ENCODE assay signal across 18 cellular contexts in genomic region chr19:4134351-4134750, GRCh38. TPM values are rescaled to one million over a fixed set of nuclear protein-coding genes. Genes with fewer than 3 reads are reported as not detected.
DNase-seq lines count a peak whose midpoint lies in the region; ATAC-seq, FAIRE-seq and TF ChIP-seq lines count a peak whose summit lies in the region.
"Had no signal": no experiment of that assay in that cellular context is flagged by ENCODE, and none has a peak within 500 bp of the region (broad histone marks: within the 10 kb centered on the region; RNA-seq: fewer than 3 reads in every experiment).

No MANE protein-coding gene starts in this region.

- no peaks in the 10 kb centered on the region for H3K9me2 ChIP-seq in GM23248 (ENCODE audit: insufficient read depth)

- H3K79me2 ChIP-seq in GM23248 (ENCODE audit: insufficient read depth) (no peaks in the 10 kb centered on the region), H1 (ENCODE audit: control insufficient read depth in 1 of 2, insufficient read depth in 2 of 2, low read length in 2 of 2) (no peaks in the 10 kb centered on the region)

- no peaks in the 10 kb centered on the region for H3K36me3 ChIP-seq in GM23248 (ENCODE audit: low read depth)
- H3K36me3 ChIP-seq in H1 (ENCODE audit: control insufficient read depth in 2 of 4, insufficient read depth in 4 of 4, low read length in 3 of 4) = no peaks in the 10 kb centered on the region
- H3K36me3 ChIP-seq in neuronal stem cell (replicated peaks in 1 of 2; ENCODE audit: control insufficient read depth in 2 of 2, insufficient read depth in 2 of 2, low read length in 2 of 2) = no peaks in the 10 kb centered on the region
- no peaks in the 10 kb centered on the region for H3K36me3 ChIP-seq in gastrocnemius medialis
- H3K36me3 ChIP-seq: BE2C had no signal

- POLR2A ChIA-PET in H1 (lab: Charles Lee; ENCODE audit: partially characterized antibody) = no interaction called here

- H2BK12ac ChIP-seq in H1 (ENCODE audit: low read depth, low read length) (no peak overlapping the region), neuronal stem cell (ENCODE audit: low read length) (no peak overlapping the region)

- intact Hi-C loops in gastrocnemius medialis (cut with DNase I; ENCODE audit: low total_unique reads) = no loop called here

- H3K18ac ChIP-seq in H1 (ENCODE audit: extremely low read depth, low read length) = no peak overlapping the region
- H3K18ac ChIP-seq in neuronal stem cell (ENCODE audit: low read length) = no peak overlapping the region

- H3K79me1 ChIP-seq in H1 (ENCODE audit: low read depth, low read length) (no peaks in the 10 kb centered on the region), neuronal stem cell (ENCODE audit: low read depth, low read length) (no peaks in the 10 kb centered on the region)

- no peaks in the 10 kb centered on the region for H3K23me2 ChIP-seq in H1 (ENCODE audit: low read depth, low read length)

- H4K91ac ChIP-seq in H1 (replicated peaks; ENCODE audit: insufficient read length, low read length) (no peak overlapping the region), neuronal stem cell (ENCODE audit: low read depth, low read length, poor library complexity) (no peak overlapping the region)

- H2AFZ ChIP-seq in GM23248 = no peak overlapping the region
- no peak overlapping the region for H2AFZ ChIP-seq in H1 (ENCODE audit: low read length)
- peak overlapping the region; percentile 19 for H2AFZ ChIP-seq in neuronal stem cell (ENCODE audit: low read length)

- no peak overlapping the region for H4K8ac ChIP-seq in H1 (ENCODE audit: extremely low read depth, insufficient read depth, low read length)
- H4K8ac ChIP-seq in neuronal stem cell (ENCODE audit: low read depth, low read length) = no peak overlapping the region

- no peaks in the 10 kb centered on the region for H4K20me1 ChIP-seq in GM23248 (ENCODE audit: insufficient read depth)
- H4K20me1 ChIP-seq in H1 (replicated peaks in 1 of 2; ENCODE audit: control insufficient read depth in 1 of 2, insufficient read depth in 2 of 2, low read length in 2 of 2) = no peaks in the 10 kb centered on the region

- 0 out of 2 replicates have a peak overlapping the region, but pooled peaks have one; percentile 81 for H2BK15ac ChIP-seq in H1 (ENCODE audit: low read length)
- no peak overlapping the region for H2BK15ac ChIP-seq in neuronal stem cell (ENCODE audit: low read length)

- no peak overlapping the region for H3K56ac ChIP-seq in H1 (replicated peaks; ENCODE audit: insufficient read length, low read depth, low read length)

- TF ChIP-seq CTCF in H1 (IDR thresholded peaks at IDR 0.05; ENCODE audit: control extremely low read depth in 1 of 3, insufficient read depth in 1 of 3, low read depth in 1 of 3, low read length in 3 of 3) = no peak
- TF ChIP-seq CTCF in gastrocnemius medialis (IDR thresholded peaks at IDR 0.05 in 4 of 5, conservative IDR thresholded peaks at IDR 0.05 in 1 of 5) = no peak

- FAIRE-seq in H1 (lab: Jason Lieb, UNC) = no peak
- FAIRE-seq: RCC 7860 had no signal

- TF ChIP-seq POLR2A in H1 (IDR thresholded peaks at IDR 0.05; ENCODE audit: control extremely low read depth in 1 of 2, low read depth in 2 of 2, low read length in 2 of 2) (no peak), gastrocnemius medialis (IDR thresholded peaks at IDR 0.05) (no peak)

- H2AK5ac ChIP-seq in H1 (ENCODE audit: low read depth, low read length) (no peak overlapping the region), neuronal stem cell (ENCODE audit: low read depth, low read length) (no peak overlapping the region)

- H3K27me3 ChIP-seq in GM23248 (replicated peaks; ENCODE audit: insufficient read depth) (no peaks in the 10 kb centered on the region), H1 (replicated peaks in 1 of 4; ENCODE audit: control insufficient read depth in 3 of 4, extremely low read depth in 1 of 4, insufficient read depth in 3 of 4, low read length in 3 of 4) (no peaks in the 10 kb centered on the region), neuronal stem cell (ENCODE audit: control insufficient read depth in 3 of 3, insufficient read depth in 3 of 3, low read depth in 1 of 3, low read length in 3 of 3) (no peaks in the 10 kb centered on the region), gastrocnemius medialis (no peaks in the 10 kb centered on the region)
- H3K27me3 ChIP-seq: BE2C had no signal

- H2BK120ac ChIP-seq in H1 (replicated peaks; ENCODE audit: low read depth, low read length) = no peak overlapping the region
- H2BK120ac ChIP-seq in neuronal stem cell (ENCODE audit: low read depth, low read length) = no peak overlapping the region

- no peak overlapping the region for H3K4me3 ChIP-seq in GM23248
- H3K4me3 ChIP-seq in H1 (ENCODE audit: extremely low read depth in 1 of 4, insufficient read depth in 2 of 4, low read depth in 3 of 4, low read length in 4 of 4) = no peak overlapping the region
- no peak overlapping the region for H3K4me3 ChIP-seq in neuronal stem cell (ENCODE audit: low read length in 2 of 2)
- no peak overlapping the region for H3K4me3 ChIP-seq in gastrocnemius medialis

- H3F3A ChIP-seq in GM23248 (ENCODE audit: insufficient read depth) = peaks cover 9% of the 10 kb centered on the region

- no peak overlapping the region for H3K4ac ChIP-seq in H1 (replicated peaks; ENCODE audit: insufficient read length, low read depth, low read length)
- no peak overlapping the region for H3K4ac ChIP-seq in neuronal stem cell (ENCODE audit: low read length)

- H3K14ac ChIP-seq in H1 (ENCODE audit: insufficient read length) (no peak overlapping the region), neuronal stem cell (ENCODE audit: low read length) (no peak overlapping the region)

- no peak overlapping the region for H2BK20ac ChIP-seq in H1 (ENCODE audit: low read length)

- DNase-seq in GM23248 (peak; percentile 39), NCI-H226 (peak; percentile 13), H1 (ENCODE audit: low read depth in 1 of 2, low spot score in 2 of 2) (no peak), neuronal stem cell (ENCODE audit: low spot score) (no peak), SKM-1 treated with dmso at 0.1 percent for 144 hours (lab: John Stamatoyannopoulos, UW; ENCODE audit: unreplicated experiment) (no peak), GM19238 (ENCODE audit: insufficient read length, low spot score) (no peak), gastrocnemius medialis (no peak)
- DNase-seq: BE2C; CD8-positive, alpha-beta memory T cell; DMS153; KG1; MM.1S; NCI-H1105; NCI-H187; NCI-H446 treated with DMSO at 0.1 percent for 48 hours; NCI-H82 had no signal

- H3K9me3 ChIP-seq in GM23248 (ENCODE audit: low read depth) = no peaks in the 10 kb centered on the region
- H3K9me3 ChIP-seq in H1 (ENCODE audit: insufficient read depth in 2 of 2, low read depth in 1 of 2, low read length in 1 of 2) = no peaks in the 10 kb centered on the region
- no peaks in the 10 kb centered on the region for H3K9me3 ChIP-seq in neuronal stem cell (replicated peaks in 1 of 2; ENCODE audit: control insufficient read depth in 2 of 2, insufficient read depth in 1 of 2, low read depth in 1 of 2, low read length in 2 of 2)
- no peaks in the 10 kb centered on the region for H3K9me3 ChIP-seq in gastrocnemius medialis
- H3K9me3 ChIP-seq: BE2C had no signal

- no peak for TF ChIP-seq RAD21 in H1 (IDR thresholded peaks at IDR 0.05 in 1 of 2, conservative IDR thresholded peaks at IDR 0.05 in 1 of 2; ENCODE audit: low read depth in 2 of 2, low read length in 2 of 2)

- H3K27ac ChIP-seq in GM23248 (no peak overlapping the region), H1 (ENCODE audit: low read depth, low read length) (no peak overlapping the region), neuronal stem cell (replicated peaks; ENCODE audit: low read length) (no peak overlapping the region), gastrocnemius medialis (no peak overlapping the region)
- H3K27ac ChIP-seq: HL-60 had no signal

- H2BK5ac ChIP-seq in H1 (ENCODE audit: low read depth, low read length) = no peak overlapping the region
- H2BK5ac ChIP-seq in neuronal stem cell (ENCODE audit: low read length) = no peak overlapping the region

- CTCF ChIA-PET in H1 (lab: Charles Lee; ENCODE audit: partially characterized antibody) = interaction anchor here (0.9 to 1.5 kb wide), 5 partner anchors 9 to 66 kb away, joined by 3 to 4 read pairs (median 4); no protein-coding TSS in a partner anchor

- TF ChIP-seq EP300 in H1 (IDR thresholded peaks at IDR 0.05; ENCODE audit: borderline replicate concordance in 1 of 2, low read depth in 2 of 2, low read length in 2 of 2) = no peak

- H3K9ac ChIP-seq in GM23248 (no peak overlapping the region), H1 (replicated peaks in 1 of 4; ENCODE audit: extremely low read depth in 1 of 4, low read depth in 3 of 4, low read length in 3 of 4) (no peak overlapping the region), neuronal stem cell (ENCODE audit: low read depth, low read length, poor library complexity) (no peak overlapping the region)

- in situ Hi-C loops in GM23248 (cut with MboI) = no loop called here
- in situ Hi-C loops in gastrocnemius medialis (cut with MboI; ENCODE audit: low sequenced_read_pairs in 4 of 4) = loop anchor here in 2 of 4 donors (10.0 to 25.0 kb wide), 2 partner anchors 122 to 140 kb away; partner anchors contain the start of gene PIAS4 (in 1 of the 2)

- no peak for ATAC-seq in gastrocnemius medialis

- peaks cover 14% of the 10 kb centered on the region; the same call in 1 of the 2 replicates for H3K4me1 ChIP-seq in GM23248 (ENCODE audit: insufficient read depth)
- no peaks in the 10 kb centered on the region for H3K4me1 ChIP-seq in H1 (replicated peaks in 1 of 4; ENCODE audit: control insufficient read depth in 3 of 4, insufficient read depth in 4 of 4, low read length in 3 of 4)
- peaks cover 0 to 3% of the 10 kb centered on the region in 2 donors for H3K4me1 ChIP-seq in neuronal stem cell (ENCODE audit: control insufficient read depth in 2 of 2, insufficient read depth in 1 of 2, low read depth in 1 of 2, low read length in 2 of 2)
- peaks cover 0 to 8% of the 10 kb centered on the region in 2 donors for H3K4me1 ChIP-seq in gastrocnemius medialis

- H3K23ac ChIP-seq in H1 (ENCODE audit: insufficient read length) = no peak overlapping the region
- no peak overlapping the region for H3K23ac ChIP-seq in neuronal stem cell (ENCODE audit: low read depth, low read length, poor library complexity)

- WGBS in GM23248 (ENCODE audit: low coverage in 1 of 2, low lambda C conversion rate in 2 of 2, missing lambda C conversion rate in 2 of 2), 2 experiments = 6% methylated on average over 6 of the region's 6 CpGs
- 76% methylated on average over 6 of the region's 6 CpGs; no CpG with 5 or more reads in 1 of the 2 experiments for WGBS in H1 (ENCODE audit: extremely low coverage in 1 of 2, insufficient coverage in 1 of 2, insufficient read length in 1 of 2, insufficient replicate concordance in 2 of 2, low coverage in 1 of 2, low lambda C conversion rate in 2 of 2, missing lambda C conversion rate in 1 of 2), 2 experiments
- no CpG with 5 or more reads among the region's 6 CpGs for WGBS in neuronal stem cell (ENCODE audit: extremely low coverage in 2 of 2, insufficient read length in 2 of 2, insufficient replicate concordance in 1 of 2), 2 donors

- no peak overlapping the region for H3K4me2 ChIP-seq in GM23248 (ENCODE audit: unreplicated experiment)
- no peak overlapping the region for H3K4me2 ChIP-seq in H1 (ENCODE audit: insufficient read depth in 1 of 2, low read depth in 2 of 2, low read length in 2 of 2)
- H3K4me2 ChIP-seq in neuronal stem cell (ENCODE audit: insufficient read depth, low read length, poor library complexity, severe bottlenecking) = no peak overlapping the region

- H4K5ac ChIP-seq in H1 (ENCODE audit: insufficient read length, low read depth, low read length) = no peak overlapping the region

RNA-seq across cellular contexts. Expression of gene MAP2K2, which starts 10.4 kb away (rescaled TPM):
- 162 and 212 TPM in 2 replicates for total RNA-seq in GM23248 (2014; rRNA removed; shearing (Covaris generic))
- polyA plus RNA-seq in GM23248 (2016; fragmentation: Nextera tagmentation; extraction: Ambion mirVana) = 32.3 and 47.0 TPM in 2 replicates
- 161 and 162 TPM in 2 replicates for total RNA-seq in H1 (2021; fragmentation: NEBNext Ultra II Directional; extraction: Animal tissue kit (Norgen Biotek cat#: 25700))
- polyA plus RNA-seq in H1 (2011; rRNA removed) = 111 and 194 TPM in 2 replicates
- polyA plus RNA-seq in H1 (2011; cell fraction: cytosol; rRNA removed) = 126 TPM
- 193 TPM for polyA plus RNA-seq in H1 (2011; cell fraction: nucleus; rRNA removed)
- 112 to 185 TPM (median 178 TPM) in 4 replicates for polyA plus RNA-seq in H1 (2012, experiment 1 of 2)
- polyA plus RNA-seq in H1 (2012, experiment 2 of 2) = 196 TPM
- 112 TPM for polyA plus RNA-seq in H1 (2013, experiment 1 of 2)
- polyA plus RNA-seq in H1 (2013, experiment 2 of 2) = 109 TPM
- 37.2 and 48.1 TPM in 2 replicates for polyA minus RNA-seq in H1 (2011; rRNA and poly(A)+ RNA removed)
- 84.9 TPM for polyA minus RNA-seq in H1 (2011; cell fraction: cytosol; rRNA and poly(A)+ RNA removed)
- 58.1 TPM for polyA minus RNA-seq in H1 (2011; cell fraction: nucleus; rRNA and poly(A)+ RNA removed)
- polyA plus RNA-seq in neuronal stem cell (2013, experiment 1 of 2) = 165 TPM
- polyA plus RNA-seq in neuronal stem cell (2013, experiment 2 of 2) = 164 TPM
- total RNA-seq in gastrocnemius medialis = 100 to 1,000 TPM; 101 to 207 (median 138) TPM

RNA-seq across cellular contexts. Expression of gene CREB3L3, which starts 19.1 kb away (rescaled TPM):
- not detected in 2 replicates for total RNA-seq in GM23248 (2014; rRNA removed; shearing (Covaris generic))
- not detected in 2 replicates for polyA plus RNA-seq in GM23248 (2016; fragmentation: Nextera tagmentation; extraction: Ambion mirVana)
- total RNA-seq in H1 (2021; fragmentation: NEBNext Ultra II Directional; extraction: Animal tissue kit (Norgen Biotek cat#: 25700)) = not detected in 2 replicates
- polyA plus RNA-seq in H1 (2011; rRNA removed) = 0.12 and 0.17 TPM in 2 replicates
- polyA plus RNA-seq in H1 (2011; cell fraction: cytosol; rRNA removed) = 0.12 TPM
- 0.17 TPM for polyA plus RNA-seq in H1 (2011; cell fraction: nucleus; rRNA removed)
- 0.08 to 0.22 TPM (median 0.13 TPM) in 3 of 4 replicates, not detected in the other for polyA plus RNA-seq in H1 (2012, experiment 1 of 2)
- 0.05 TPM for polyA plus RNA-seq in H1 (2012, experiment 2 of 2)
- polyA plus RNA-seq in H1 (2013, experiment 1 of 2) = 0.28 TPM
- polyA plus RNA-seq in H1 (2013, experiment 2 of 2) = 0.29 TPM
- 1.3 TPM in 1 of 2 replicates, not detected in the other for polyA minus RNA-seq in H1 (2011; rRNA and poly(A)+ RNA removed)
- polyA minus RNA-seq in H1 (2011; cell fraction: cytosol; rRNA and poly(A)+ RNA removed) = not detected
- not detected for polyA minus RNA-seq in H1 (2011; cell fraction: nucleus; rRNA and poly(A)+ RNA removed)
- 0.11 TPM for polyA plus RNA-seq in neuronal stem cell (2013, experiment 1 of 2)
- polyA plus RNA-seq in neuronal stem cell (2013, experiment 2 of 2) = 0.07 TPM
- total RNA-seq in gastrocnemius medialis = 1 to 10 TPM in 1 of 4 donors, under 1 TPM in 1, not detected in 2; 0.10 to 1.0 TPM
- total RNA-seq: CD8-positive, alpha-beta memory T cell had no signal

RNA-seq across cellular contexts. Expression of gene SIRT6, which starts 48.0 kb away (rescaled TPM):
- total RNA-seq in GM23248 (2014; rRNA removed; shearing (Covaris generic)) = 12.0 and 14.4 TPM in 2 replicates
- polyA plus RNA-seq in GM23248 (2016; fragmentation: Nextera tagmentation; extraction: Ambion mirVana) (19.6 and 20.0 TPM in 2 replicates), H1 (2011; rRNA removed) (27.0 and 39.3 TPM in 2 replicates)
- total RNA-seq in H1 (2021; fragmentation: NEBNext Ultra II Directional; extraction: Animal tissue kit (Norgen Biotek cat#: 25700)) = 23.9 and 25.2 TPM in 2 replicates
- 28.6 TPM for polyA plus RNA-seq in H1 (2011; cell fraction: cytosol; rRNA removed)
- polyA plus RNA-seq in H1 (2011; cell fraction: nucleus; rRNA removed) = 58.9 TPM
- 16.1 to 28.7 TPM (median 23.5 TPM) in 4 replicates for polyA plus RNA-seq in H1 (2012, experiment 1 of 2)
- 16.6 TPM for polyA plus RNA-seq in H1 (2012, experiment 2 of 2)
- polyA plus RNA-seq in H1 (2013, experiment 1 of 2) = 15.7 TPM
- polyA plus RNA-seq in H1 (2013, experiment 2 of 2) = 14.1 TPM
- 8.0 and 9.8 TPM in 2 replicates for polyA minus RNA-seq in H1 (2011; rRNA and poly(A)+ RNA removed)
- 19.1 TPM for polyA minus RNA-seq in H1 (2011; cell fraction: cytosol; rRNA and poly(A)+ RNA removed)
- 16.1 TPM for polyA minus RNA-seq in H1 (2011; cell fraction: nucleus; rRNA and poly(A)+ RNA removed)
- polyA plus RNA-seq in neuronal stem cell (2013, experiment 1 of 2) = 14.7 TPM
- polyA plus RNA-seq in neuronal stem cell (2013, experiment 2 of 2) = 15.1 TPM
- 10 to 100 TPM; 11.7 to 25.7 (median 13.7) TPM for total RNA-seq in gastrocnemius medialis

RNA-seq across cellular contexts. Expression of gene ANKRD24, which starts 48.1 kb away (rescaled TPM):
- 0.54 and 3.3 TPM in 2 replicates for total RNA-seq in GM23248 (2014; rRNA removed; shearing (Covaris generic))
- polyA plus RNA-seq in GM23248 (2016; fragmentation: Nextera tagmentation; extraction: Ambion mirVana) (0.14 and 0.46 TPM in 2 replicates), H1 (2011; rRNA removed) (7.6 and 15.1 TPM in 2 replicates)
- 14.1 and 14.5 TPM in 2 replicates for total RNA-seq in H1 (2021; fragmentation: NEBNext Ultra II Directional; extraction: Animal tissue kit (Norgen Biotek cat#: 25700))
- 15.5 TPM for polyA plus RNA-seq in H1 (2011; cell fraction: cytosol; rRNA removed)
- 24.5 TPM for polyA plus RNA-seq in H1 (2011; cell fraction: nucleus; rRNA removed)
- polyA plus RNA-seq in H1 (2012, experiment 1 of 2) = 6.9 to 14.6 TPM (median 12.4 TPM) in 4 replicates
- polyA plus RNA-seq in H1 (2012, experiment 2 of 2) = 4.9 TPM
- 8.4 TPM for polyA plus RNA-seq in H1 (2013, experiment 1 of 2)
- polyA plus RNA-seq in H1 (2013, experiment 2 of 2) = 8.1 TPM
- polyA minus RNA-seq in H1 (2011; rRNA and poly(A)+ RNA removed) = 2.8 and 4.1 TPM in 2 replicates
- polyA minus RNA-seq in H1 (2011; cell fraction: cytosol; rRNA and poly(A)+ RNA removed) = 7.5 TPM
- polyA minus RNA-seq in H1 (2011; cell fraction: nucleus; rRNA and poly(A)+ RNA removed) = 4.5 TPM
- polyA plus RNA-seq in neuronal stem cell (2013, experiment 1 of 2) = 0.60 TPM
- polyA plus RNA-seq in neuronal stem cell (2013, experiment 2 of 2) = 0.64 TPM
- total RNA-seq in gastrocnemius medialis = 1 to 10 TPM in 1 of 4 donors, under 1 TPM in 3; 0.13 to 3.0 (median 0.45) TPM

Comparison
In these comparisons a context has a peak if more than half of its experiments do, and no peak if none do; other contexts are left out.
1. DNase-seq: peak in GM23248 (single experiment) and NCI-H226 (single experiment); none in H1 (0 of 2), neuronal stem cell (single experiment), SKM-1 treated with dmso at 0.1 percent for 144 hours (single experiment), GM19238 (single experiment) and gastrocnemius medialis (0 of 2).